ENCODE assay signal across 10 cellular contexts in the genomic region with DNA sequence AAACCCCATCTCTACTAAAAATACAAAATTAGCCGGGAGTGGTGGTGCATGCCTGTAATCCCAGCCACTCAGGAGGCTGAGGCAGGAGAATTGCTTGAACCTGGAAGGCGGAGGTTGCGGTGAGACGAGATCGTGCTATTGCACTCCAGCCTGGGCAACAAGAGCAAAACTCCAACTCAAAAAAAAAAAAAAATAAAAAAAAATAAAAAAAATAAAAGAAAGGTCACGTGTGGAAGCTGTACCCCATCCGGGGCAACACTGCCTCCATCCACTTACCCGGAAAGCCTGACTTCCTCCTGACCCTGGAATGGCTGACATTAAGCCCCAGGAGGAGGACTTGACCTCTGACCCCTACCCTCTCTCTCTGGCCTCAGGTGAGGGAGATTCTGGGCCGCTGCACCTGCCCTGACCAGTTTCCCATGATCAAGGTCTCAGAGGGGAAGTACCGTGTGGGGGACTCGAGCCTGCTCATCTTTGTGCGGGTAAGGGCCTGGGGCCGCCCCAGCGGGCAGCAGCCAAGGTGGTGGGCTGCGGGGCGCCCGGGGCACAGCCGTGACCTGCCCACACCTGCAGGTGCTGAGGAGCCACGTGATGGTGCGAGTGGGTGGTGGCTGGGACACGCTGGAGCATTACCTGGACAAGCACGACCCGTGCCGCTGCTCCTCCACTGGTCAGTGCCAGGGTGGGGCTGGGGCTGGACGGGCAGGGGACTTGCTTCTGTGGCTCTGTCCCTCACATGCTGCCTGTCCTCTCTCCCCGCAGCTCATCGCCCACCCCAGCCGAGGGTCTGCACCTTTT. TPM values are rescaled to one million over a fixed set of nuclear protein-coding genes. Genes with fewer than 3 reads are reported as not detected.
DNase-seq lines count a peak whose midpoint lies in the region; ATAC-seq and TF ChIP-seq lines count a peak whose summit lies in the region.
"Had no signal": no experiment of that assay in that cellular context is flagged by ENCODE, and none has a peak within 500 bp of the region (broad histone marks: within the 10 kb centered on the region; RNA-seq: fewer than 3 reads in every experiment).

No MANE protein-coding gene starts in this region.

- no peak for ATAC-seq in activated naive CD4-positive, alpha-beta T cell treated with anti-CD3 and anti-CD28 coated beads, Interleukin-2, amount 50 U/mL, for 72 hours
- ATAC-seq in omental fat pad (ENCODE audit: low FRiP score) (peak; percentile 5), HG03565 (IDR thresholded peaks at IDR 0.05; ENCODE audit: unreplicated experiment) (no peak)

- H3K9me3 ChIP-seq in uterus = no peaks in the 10 kb centered on the region

- H3K27ac Mint-ChIP-seq in activated naive CD4-positive, alpha-beta T cell treated with anti-CD3 and anti-CD28 coated beads, Interleukin-2, amount 10 ng/mL, durations not matched to agents 7 days and 5 days = no peak overlapping the region
- no peak overlapping the region for H3K27ac Mint-ChIP-seq in activated naive CD4-positive, alpha-beta T cell treated with anti-CD3 and anti-CD28 coated beads, Interleukin-2, amount 50 U/mL, for 72 hours
- H3K27ac Mint-ChIP-seq in endothelial cell (ENCODE audit: unreplicated experiment) = peak overlapping the region; percentile 68
- H3K27ac Mint-ChIP-seq: activated CD8-positive, alpha-beta T cell treated with anti-CD3 and anti-CD28 coated beads for 36 hours had no signal

- no peak for TF ChIP-seq POLR2A in uterus (IDR thresholded peaks at IDR 0.05)

- peaks cover 83% of the 10 kb centered on the region for H3K27me3 Mint-ChIP-seq in activated naive CD4-positive, alpha-beta T cell treated with anti-CD3 and anti-CD28 coated beads, Interleukin-2, amount 10 ng/mL, durations not matched to agents 7 days and 5 days
- H3K27me3 Mint-ChIP-seq in endothelial cell (ENCODE audit: unreplicated experiment) = peaks cover 32% of the 10 kb centered on the region

- peak; percentile 18 for DNase-seq in activated naive CD4-positive, alpha-beta T cell treated with anti-CD3 and anti-CD28 coated beads, Interleukin-2, amount 10 ng/mL, durations not matched to agents 7 days and 5 days
- DNase-seq in activated naive CD4-positive, alpha-beta T cell treated with anti-CD3 and anti-CD28 coated beads, Interleukin-2, amount 50 U/mL, for 72 hours (ENCODE audit: low spot score in 2 of 2) = no peak
- no peak for DNase-seq in endothelial cell (ENCODE audit: low spot score)
- no peak for DNase-seq in omental fat pad (ENCODE audit: low spot score)
- peak in 1 of 2 donors; percentile 54 for DNase-seq in uterus
- DNase-seq in NCI-H748 (lab: John Stamatoyannopoulos, UW; ENCODE audit: unreplicated experiment) = no peak
- DNase-seq in stimulated activated naive CD4-positive, alpha-beta T cell (lab: John Stamatoyannopoulos, UW) = no peak
- DNase-seq: NCI-H1417 treated with DMSO at 0.1 percent for 48 hours had no signal

- peaks cover 13 to 17% of the 10 kb centered on the region in 2 donors for H3K27me3 ChIP-seq in uterus

- intact Hi-C loops in uterus (cut with DNase I; ENCODE audit: low total_unique reads) = no loop called here

- H3K36me3 ChIP-seq in uterus = no peaks in the 10 kb centered on the region

- no peak overlapping the region for H3K4me3 ChIP-seq in uterus

- CTCF ChIA-PET in activated naive CD4-positive, alpha-beta T cell treated with anti-CD3 and anti-CD28 coated beads, Interleukin-2, amount 10 ng/mL, durations not matched to agents 7 days and 5 days (lab: Charles Lee) = interaction anchor here (0.7 kb wide), 1 partner anchor 266 kb away, joined by 3 read pairs; no protein-coding TSS in a partner anchor

- no peaks in the 10 kb centered on the region for H3K9me3 Mint-ChIP-seq in activated naive CD4-positive, alpha-beta T cell treated with anti-CD3 and anti-CD28 coated beads, Interleukin-2, amount 10 ng/mL, durations not matched to agents 7 days and 5 days
- H3K9me3 Mint-ChIP-seq in activated naive CD4-positive, alpha-beta T cell treated with anti-CD3 and anti-CD28 coated beads, Interleukin-2, amount 50 U/mL, for 72 hours = no peaks in the 10 kb centered on the region
- no peaks in the 10 kb centered on the region for H3K9me3 Mint-ChIP-seq in endothelial cell (ENCODE audit: unreplicated experiment)
- H3K9me3 Mint-ChIP-seq: activated CD8-positive, alpha-beta T cell treated with anti-CD3 and anti-CD28 coated beads for 36 hours had no signal

- no peak overlapping the region for H3K4me3 Mint-ChIP-seq in activated naive CD4-positive, alpha-beta T cell treated with anti-CD3 and anti-CD28 coated beads, Interleukin-2, amount 10 ng/mL, durations not matched to agents 7 days and 5 days
- no peak overlapping the region for H3K4me3 Mint-ChIP-seq in endothelial cell (ENCODE audit: unreplicated experiment)
- H3K4me3 Mint-ChIP-seq: activated CD8-positive, alpha-beta T cell treated with anti-CD3 and anti-CD28 coated beads for 36 hours had no signal

- peaks cover 7 to 47% of the 10 kb centered on the region in 2 donors for H3K4me1 ChIP-seq in uterus

- H3K4me1 Mint-ChIP-seq in activated naive CD4-positive, alpha-beta T cell treated with anti-CD3 and anti-CD28 coated beads, Interleukin-2, amount 10 ng/mL, durations not matched to agents 7 days and 5 days = peaks cover 68% of the 10 kb centered on the region
- peaks cover 35% of the 10 kb centered on the region for H3K4me1 Mint-ChIP-seq in endothelial cell (ENCODE audit: unreplicated experiment)

- H3K27ac ChIP-seq in uterus = peak overlapping the region; percentile 78 to 80

- H3K36me3 Mint-ChIP-seq in activated naive CD4-positive, alpha-beta T cell treated with anti-CD3 and anti-CD28 coated beads, Interleukin-2, amount 10 ng/mL, durations not matched to agents 7 days and 5 days = no peaks in the 10 kb centered on the region
- peaks cover 7 to 11% of the 10 kb centered on the region in 2 donors for H3K36me3 Mint-ChIP-seq in activated naive CD4-positive, alpha-beta T cell treated with anti-CD3 and anti-CD28 coated beads, Interleukin-2, amount 50 U/mL, for 72 hours
- H3K36me3 Mint-ChIP-seq in endothelial cell (ENCODE audit: low read depth, unreplicated experiment) = peaks cover 25% of the 10 kb centered on the region

- TF ChIP-seq CTCF in endothelial cell (IDR thresholded peaks at IDR 0.05; ENCODE audit: unreplicated experiment) (no peak), omental fat pad (IDR thresholded peaks at IDR 0.05) (no peak), uterus (IDR thresholded peaks at IDR 0.05) (no peak)

RNA-seq across cellular contexts. Expression of gene GAS2L1, which starts 3.8 kb away (rescaled TPM):
- total RNA-seq in activated naive CD4-positive, alpha-beta T cell treated with anti-CD3 and anti-CD28 coated beads, Interleukin-2, amount 50 U/mL, for 72 hours = 1 to 10 TPM in 1 of 2 donors, under 1 TPM in 1; 0.36 to 1.5 TPM
- 33.6 TPM for total RNA-seq in endothelial cell (ENCODE audit: unreplicated experiment)
- total RNA-seq in omental fat pad = 10 to 100 TPM; 13.4 to 29.0 (median 22.7) TPM
- total RNA-seq in uterus = 10 to 100 TPM in 2 of 4 donors, 1 to 10 TPM in 2; 2.4 to 29.6 (median 11.9) TPM

RNA-seq across cellular contexts. Expression of gene RASL10A, which starts 5.2 kb away (rescaled TPM):
- under 1 TPM; 0.20 to 0.78 TPM for total RNA-seq in activated naive CD4-positive, alpha-beta T cell treated with anti-CD3 and anti-CD28 coated beads, Interleukin-2, amount 50 U/mL, for 72 hours
- total RNA-seq in endothelial cell (ENCODE audit: unreplicated experiment) = 30.1 TPM
- 1 to 10 TPM in 2 of 4 donors, under 1 TPM in 1, not detected in 1; 0.56 to 2.6 (median 1.5) TPM for total RNA-seq in omental fat pad
- 1 to 10 TPM in 1 of 4 donors, under 1 TPM in 2, not detected in 1; 0.35 to 3.2 (median 0.79) TPM for total RNA-seq in uterus

RNA-seq across cellular contexts. Expression of gene EWSR1, which starts 42.2 kb away (rescaled TPM):
- total RNA-seq in activated naive CD4-positive, alpha-beta T cell treated with anti-CD3 and anti-CD28 coated beads, Interleukin-2, amount 50 U/mL, for 72 hours = 100 to 1,000 TPM; 257 to 320 TPM
- total RNA-seq in endothelial cell (ENCODE audit: unreplicated experiment) (307 TPM), omental fat pad (100 to 1,000 TPM; 190 to 274 (median 202) TPM), uterus (100 to 1,000 TPM; 120 to 221 (median 137) TPM)

RNA-seq across cellular contexts. Expression of gene RHBDD3, which starts 42.5 kb away (rescaled TPM):
- 10 to 100 TPM; 19.6 to 29.5 TPM for total RNA-seq in activated naive CD4-positive, alpha-beta T cell treated with anti-CD3 and anti-CD28 coated beads, Interleukin-2, amount 50 U/mL, for 72 hours
- total RNA-seq in endothelial cell (ENCODE audit: unreplicated experiment) (56.5 TPM), omental fat pad (10 to 100 TPM; 15.0 to 30.8 (median 25.4) TPM), uterus (10 to 100 TPM in 3 of 4 donors, 1 to 10 TPM in 1; 6.5 to 46.6 (median 26.1) TPM)
